ENCODE assay signal across 8 cellular contexts in the genomic region with DNA sequence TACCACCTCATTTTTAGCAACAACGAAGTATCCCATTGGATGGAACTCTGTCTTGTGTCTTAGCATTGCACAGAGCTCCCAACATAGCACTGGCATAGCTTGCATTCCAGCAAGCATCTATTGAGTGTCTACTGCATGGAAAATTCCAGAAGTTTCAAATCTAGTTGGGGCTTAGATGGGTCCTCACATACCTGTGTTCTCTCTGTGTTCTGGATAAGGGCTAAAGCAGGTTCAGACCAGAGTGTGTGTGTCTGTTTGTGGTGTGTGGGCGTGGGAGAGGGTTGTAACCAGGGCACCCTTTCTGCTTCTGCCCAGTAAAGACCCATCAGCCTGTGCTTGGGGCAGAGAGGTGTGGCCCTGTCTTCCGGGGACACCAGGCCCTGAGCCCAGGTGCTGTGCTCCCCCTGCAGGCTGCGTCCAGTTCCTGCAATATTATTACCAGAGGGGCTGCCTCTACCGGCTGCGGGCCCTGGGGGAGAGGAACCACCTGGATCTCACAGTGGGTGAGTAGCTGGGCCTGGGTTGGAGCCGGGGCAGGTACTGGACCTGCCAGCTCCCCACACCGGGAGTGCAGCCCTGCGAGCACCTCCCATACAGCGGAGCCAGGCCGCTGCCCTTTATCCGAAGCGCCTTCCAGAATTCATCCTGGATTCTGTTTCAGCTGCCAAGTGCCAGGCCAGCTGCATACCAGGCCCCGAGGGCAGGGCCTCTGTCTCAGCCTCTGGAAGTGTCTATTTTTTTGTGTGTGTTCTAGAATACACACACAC. TPM values are rescaled to one million over a fixed set of nuclear protein-coding genes. Genes with fewer than 3 reads are reported as not detected.
A peak's percentile ranks its signal among the peaks of the same experiment; 100 is the strongest.
DNase-seq lines count a peak whose midpoint lies in the region; ATAC-seq and TF ChIP-seq lines count a peak whose summit lies in the region.

No MANE protein-coding gene starts in this region.

- no peaks in the 10 kb centered on the region for H3K27me3 ChIP-seq in duodenal mucosa (ENCODE audit: control insufficient read depth in 1 of 2, insufficient read depth in 2 of 2, low read length in 2 of 2)

- ATAC-seq in GM18868 (IDR thresholded peaks at IDR 0.05; ENCODE audit: unreplicated experiment) (peak; percentile 87), HG03159 (IDR thresholded peaks at IDR 0.05; ENCODE audit: unreplicated experiment) (peak; percentile 80)
- peak; percentile 85 for ATAC-seq in stimulated activated memory B cell treated with anti-CD40 and anti-IgM and Interleukin-4, amounts not matched to agents 10 μg/mL and 1 μg/mL and 100 μg/mL, for 72 hours

- H3K9ac ChIP-seq in duodenal mucosa (ENCODE audit: low read depth in 1 of 2, low read length in 2 of 2), result peak overlapping the region; percentile 33 to 49

- H3K4me1 Mint-ChIP-seq in activated CD4-positive, alpha-beta T cell treated with anti-CD3 and anti-CD28 coated beads, Interleukin-2, amount 10 ng/mL, durations not matched to agents 24 days and 14 days, result peaks cover 9% of the 10 kb centered on the region
- peaks cover 22% of the 10 kb centered on the region for H3K4me1 Mint-ChIP-seq in stimulated activated memory B cell treated with anti-CD40 and anti-IgM and Interleukin-4, amounts not matched to agents 10 μg/mL and 1 μg/mL and 100 μg/mL, for 72 hours

- no peaks in the 10 kb centered on the region for H3K9me3 Mint-ChIP-seq in activated CD4-positive, alpha-beta T cell treated with anti-CD3 and anti-CD28 coated beads, Interleukin-2, amount 10 ng/mL, durations not matched to agents 24 days and 14 days
- no peaks in the 10 kb centered on the region for H3K9me3 Mint-ChIP-seq in stimulated activated memory B cell treated with anti-CD40 and anti-IgM and Interleukin-4, amounts not matched to agents 10 μg/mL and 1 μg/mL and 100 μg/mL, for 72 hours

- H3K27ac ChIP-seq in duodenal mucosa (ENCODE audit: low read depth, low read length) (no peak overlapping the region), mesodermal cell (ENCODE audit: low read depth, low read length, severe bottlenecking) (peak overlapping the region; percentile 31)

- H3K9me3 ChIP-seq in duodenal mucosa (ENCODE audit: control insufficient read depth in 1 of 2, low read length in 2 of 2) (no peaks in the 10 kb centered on the region), mesodermal cell (ENCODE audit: control insufficient read depth, low read length) (no peaks in the 10 kb centered on the region)

- no peak overlapping the region for H3K4me3 Mint-ChIP-seq in activated CD4-positive, alpha-beta T cell treated with anti-CD3 and anti-CD28 coated beads, Interleukin-2, amount 10 ng/mL, durations not matched to agents 24 days and 14 days
- H3K4me3 Mint-ChIP-seq in stimulated activated memory B cell treated with anti-CD40 and anti-IgM and Interleukin-4, amounts not matched to agents 10 μg/mL and 1 μg/mL and 100 μg/mL, for 72 hours, result no peak overlapping the region

- intact Hi-C loops in activated CD4-positive, alpha-beta T cell treated with anti-CD3 and anti-CD28 coated beads, Interleukin-2, amount 10 ng/mL, durations not matched to agents 24 days and 14 days (cut with micrococcal nuclease), result loop anchor here (1.0 to 5.0 kb wide), 2 partner anchors 61 to 76 kb away; a partner anchor contains a TSS

- no peak for DNase-seq in AG09319 (ENCODE audit: extremely low read depth, low read depth)
- peak; percentile 79 for DNase-seq in NCI-H510A treated with DMSO at 0.1 percent for 48 hours (lab: John Stamatoyannopoulos, UW)
- DNase-seq in activated CD4-positive, alpha-beta T cell treated with anti-CD3 and anti-CD28 coated beads, Interleukin-2, amount 10 ng/mL, durations not matched to agents 24 days and 14 days, result peak; percentile 94

- H3K36me3 Mint-ChIP-seq in activated CD4-positive, alpha-beta T cell treated with anti-CD3 and anti-CD28 coated beads, Interleukin-2, amount 10 ng/mL, durations not matched to agents 24 days and 14 days (ENCODE audit: low read depth), result peaks cover 4% of the 10 kb centered on the region
- H3K36me3 Mint-ChIP-seq in stimulated activated memory B cell treated with anti-CD40 and anti-IgM and Interleukin-4, amounts not matched to agents 10 μg/mL and 1 μg/mL and 100 μg/mL, for 72 hours, result peaks cover under 1% of the 10 kb centered on the region

- 53 to 70% methylated on average over 8 to 11 of the region's 14 CpGs for WGBS in mesodermal cell (ENCODE audit: insufficient coverage in 2 of 2), 2 experiments

- peak; percentile 86 for TF ChIP-seq CTCF in AG09319 (IDR thresholded peaks at IDR 0.05; ENCODE audit: low read depth, low read length)

- H3K4me1 ChIP-seq in duodenal mucosa (ENCODE audit: control insufficient read depth in 1 of 2, insufficient read depth in 2 of 2, low read length in 2 of 2) (peaks cover 21 to 24% of the 10 kb centered on the region in 2 donors), mesodermal cell (ENCODE audit: control insufficient read depth, insufficient read depth, low read length, poor library complexity, severe bottlenecking) (peaks cover 9% of the 10 kb centered on the region)

- H3K4me3 ChIP-seq in duodenal mucosa (ENCODE audit: low read depth in 1 of 2, low read length in 2 of 2) (no peak overlapping the region), mesodermal cell (ENCODE audit: extremely low read depth, insufficient read depth, low read length, poor library complexity, severe bottlenecking) (no peak overlapping the region)

- peaks cover 0 to 2% of the 10 kb centered on the region in 2 donors for H3K36me3 ChIP-seq in duodenal mucosa (ENCODE audit: control insufficient read depth in 1 of 2, insufficient read depth in 2 of 2, low read length in 2 of 2)
- H3K36me3 ChIP-seq in mesodermal cell (ENCODE audit: control insufficient read depth, insufficient read depth, low read length), result peaks cover 6% of the 10 kb centered on the region

- no peak overlapping the region for H3K27ac Mint-ChIP-seq in activated CD4-positive, alpha-beta T cell treated with anti-CD3 and anti-CD28 coated beads, Interleukin-2, amount 10 ng/mL, durations not matched to agents 24 days and 14 days
- no peak overlapping the region for H3K27ac Mint-ChIP-seq in stimulated activated memory B cell treated with anti-CD40 and anti-IgM and Interleukin-4, amounts not matched to agents 10 μg/mL and 1 μg/mL and 100 μg/mL, for 72 hours

- H3K27me3 Mint-ChIP-seq in activated CD4-positive, alpha-beta T cell treated with anti-CD3 and anti-CD28 coated beads, Interleukin-2, amount 10 ng/mL, durations not matched to agents 24 days and 14 days, result no peaks in the 10 kb centered on the region
- H3K27me3 Mint-ChIP-seq in stimulated activated memory B cell treated with anti-CD40 and anti-IgM and Interleukin-4, amounts not matched to agents 10 μg/mL and 1 μg/mL and 100 μg/mL, for 72 hours, result no peaks in the 10 kb centered on the region

RNA-seq across cellular contexts. Expression of a gene that starts 20.3 kb away (rescaled TPM):
- 107 and 114 TPM in 2 replicates for total RNA-seq in activated CD4-positive, alpha-beta T cell treated with anti-CD3 and anti-CD28 coated beads, Interleukin-2, amount 10 ng/mL, durations not matched to agents 24 days and 14 days
- polyA plus RNA-seq in mesodermal cell (2013, experiment 1 of 2), result 21.6 TPM
- 20.1 TPM for polyA plus RNA-seq in mesodermal cell (2013, experiment 2 of 2)

RNA-seq across cellular contexts. Expression of a gene that starts 30.6 kb away (rescaled TPM):
- total RNA-seq in activated CD4-positive, alpha-beta T cell treated with anti-CD3 and anti-CD28 coated beads, Interleukin-2, amount 10 ng/mL, durations not matched to agents 24 days and 14 days, result 26.6 and 29.2 TPM in 2 replicates
- polyA plus RNA-seq in mesodermal cell (2013, experiment 1 of 2), result 7.9 TPM
- polyA plus RNA-seq in mesodermal cell (2013, experiment 2 of 2), result 7.2 TPM
